ENCODE assay signal across 8 cellular contexts in the genomic region with DNA sequence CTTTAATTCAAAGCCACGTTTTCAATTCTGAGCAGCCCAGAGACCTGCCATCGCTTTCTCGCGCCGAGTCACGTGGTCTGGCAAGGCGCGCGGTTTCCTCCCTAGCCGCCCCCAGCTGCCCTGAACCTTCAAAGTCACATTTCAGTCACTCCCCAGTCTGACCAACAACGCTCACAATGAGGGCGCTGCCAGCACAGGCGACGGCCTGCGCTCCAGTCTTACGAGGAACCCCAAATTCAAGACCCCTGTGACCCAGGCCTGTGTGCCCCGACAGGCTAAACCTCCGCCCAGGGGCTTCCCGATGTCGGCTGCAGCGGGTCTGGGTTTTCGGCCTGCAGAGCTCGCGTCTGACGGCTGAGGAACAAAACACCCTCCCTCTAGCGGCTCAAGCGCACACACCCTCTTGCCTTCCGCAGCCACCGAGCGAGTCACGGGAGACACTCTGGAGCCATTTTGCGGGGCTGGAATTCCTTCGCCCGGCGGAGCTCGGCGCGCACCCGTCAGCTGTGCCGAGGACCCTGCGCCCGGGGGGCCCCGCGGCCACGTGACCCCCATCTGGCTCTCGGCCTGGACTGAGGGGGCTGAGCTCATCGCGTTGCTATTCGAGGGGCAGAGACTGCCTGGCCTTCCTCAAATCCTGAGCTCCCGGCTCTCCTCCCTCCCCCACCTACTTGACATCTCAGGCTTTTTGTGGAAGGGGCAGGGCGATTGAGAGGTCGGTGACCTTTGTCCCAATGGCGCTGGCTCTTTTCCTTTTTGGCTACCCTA.
DNase-seq lines count a peak whose midpoint lies in the region; ATAC-seq, FAIRE-seq and TF ChIP-seq lines count a peak whose summit lies in the region.

No MANE protein-coding gene starts in this region.

- peak; percentile 64 for TF ChIP-seq CTCF in A673 (conservative IDR thresholded peaks at IDR 0.05; ENCODE audit: low read depth, low read length)

- DNase-seq in A673 (ENCODE audit: low spot score) (peak; percentile 87), NCI-H526 treated with DMSO at 0.1 percent for 48 hours (lab: John Stamatoyannopoulos, UW) (peak; percentile 69), mesenteric fat pad (ENCODE audit: low spot score) (peak; percentile 94)
- peak; percentile 32 for DNase-seq in activated CD8-positive, alpha-beta memory T cell treated with anti-CD3 and anti-CD28 coated beads, Interleukin-2, amount 50 U/mL, for 1 hour (ENCODE audit: extremely low read depth)
- peak; percentile 28 for DNase-seq in stimulated activated CD8-positive, alpha-beta memory T cell treated with anti-CD3 and anti-CD28 coated beads, Interleukin-12 subunit alpha, Interleukin-12 subunit beta, amount 100 ng/mL, for 24 hours (ENCODE audit: extremely low read depth)

- BruUV-seq in A673 (replicated peaks; lab: Mats Ljungman, UMichigan): no TSS peak

- H3K4me3 ChIP-seq in A673 (ENCODE audit: low read depth, low read length, poor library complexity, severe bottlenecking): peak overlapping the region; percentile 37

- H3K27ac ChIP-seq in A673 (ENCODE audit: low read depth, low read length, poor library complexity, severe bottlenecking): peak overlapping the region; percentile 35

- no peaks in the 10 kb centered on the region for H3K27me3 ChIP-seq in A673 (replicated peaks; ENCODE audit: insufficient read depth, low read depth, low read length, poor library complexity)

- no peaks in the 10 kb centered on the region for H3K9me3 ChIP-seq in A673 (ENCODE audit: low read depth, low read length, poor library complexity, severe bottlenecking)

- peaks cover 2% of the 10 kb centered on the region for H3K36me3 ChIP-seq in A673 (ENCODE audit: insufficient read depth, low read length, poor library complexity, severe bottlenecking)

- peak; percentile 48 for FAIRE-seq in endometrium (lab: Jason Lieb, UNC)

- ATAC-seq in GM18867 (IDR thresholded peaks at IDR 0.05; ENCODE audit: unreplicated experiment) (peak; percentile 85), HG03103 (IDR thresholded peaks at IDR 0.05; ENCODE audit: low read depth, unreplicated experiment) (peak; percentile 91)

- POLR2A ChIA-PET in A673 (lab: Charles Lee; ENCODE audit: low non-redundant PET): no interaction called here

- H3K4me1 ChIP-seq in A673 (ENCODE audit: insufficient read depth, low read length, poor library complexity, severe bottlenecking): peaks cover 3% of the 10 kb centered on the region

- CTCF ChIA-PET in A673 (lab: Charles Lee): interaction anchor here (0.6 to 1.7 kb wide), 8 partner anchors 9 to 794 kb away, joined by 3 to 9 read pairs (median 3); no protein-coding TSS in a partner anchor

- intact Hi-C loops in A673 (cut with micrococcal nuclease; ENCODE audit: unreplicated experiment): loop anchor here (10.0 kb wide), 2 partner anchors 225 to 705 kb away; partner anchors contain the start of gene RBMS1

Comparison
In these comparisons a context has a peak if more than half of its experiments do, and no peak if none do; other contexts are left out.
1. Peak in every context shown above with its lines: DNase-seq, ATAC-seq, H3K4me3 ChIP-seq and H3K27ac ChIP-seq.
2. DNase-seq: peak in every context shown above with its lines; median percentile 94 in mesenteric fat pad; 87 in A673; 69 in NCI-H526 treated with DMSO at 0.1 percent for 48 hours; 32 in activated CD8-positive, alpha-beta memory T cell treated with anti-CD3 and anti-CD28 coated beads, Interleukin-2, amount 50 U/mL, for 1 hour; 28 in stimulated activated CD8-positive, alpha-beta memory T cell treated with anti-CD3 and anti-CD28 coated beads, Interleukin-12 subunit alpha, Interleukin-12 subunit beta, amount 100 ng/mL, for 24 hours.